Comparison of ENCODE assay signal across 10 cellular contexts in the genomic region with DNA sequence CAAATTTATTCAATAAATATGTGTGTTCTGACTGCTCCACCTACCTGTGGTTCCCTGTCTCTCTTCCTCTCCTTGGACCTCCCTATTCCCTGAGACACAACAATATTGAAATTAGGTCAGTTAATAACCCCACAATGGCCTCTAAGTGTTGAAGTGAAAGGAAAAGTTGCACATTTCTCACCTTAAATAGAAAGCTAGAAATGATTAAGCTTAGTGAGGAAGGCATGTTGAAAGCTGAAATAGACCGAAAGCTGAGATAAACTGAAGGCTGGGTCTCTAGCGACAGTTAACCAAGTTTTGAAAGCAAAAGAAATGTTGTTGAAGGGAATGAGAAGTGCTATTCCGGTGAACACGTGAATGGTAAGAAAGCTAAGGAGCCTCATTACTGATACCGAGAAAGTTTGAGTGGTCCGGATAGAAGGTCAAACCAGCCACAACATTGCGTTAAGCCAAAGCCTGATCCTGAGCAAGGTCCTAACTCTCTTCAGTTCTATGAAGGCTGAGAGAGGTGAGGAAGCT. TPM values are rescaled to one million over a fixed set of nuclear protein-coding genes. Genes with fewer than 3 reads are reported as not detected.
DNase-seq lines count a peak whose midpoint lies in the region; ATAC-seq and TF ChIP-seq lines count a peak whose summit lies in the region.
"Had no signal": no experiment of that assay in that cellular context is flagged by ENCODE, and none has a peak within 500 bp of the region (broad histone marks: within the 10 kb centered on the region; RNA-seq: fewer than 3 reads in every experiment).

No MANE protein-coding gene starts in this region.

- no peak overlapping the region for H2AK5ac ChIP-seq in mesendoderm (ENCODE audit: low read length)

- in situ Hi-C loops in gastrocnemius medialis (cut with MboI; ENCODE audit: low sequenced_read_pairs in 4 of 4): no loop called here

- no peak overlapping the region for H2BK5ac ChIP-seq in mesendoderm (ENCODE audit: low read length)

- H3K4me1 Mint-ChIP-seq in activated naive CD8-positive, alpha-beta T cell (ENCODE audit: low read depth): peaks cover 7% of the 10 kb centered on the region

- H3K4me1 ChIP-seq in gastrocnemius medialis (no peaks in the 10 kb centered on the region), mesendoderm (ENCODE audit: control insufficient read depth, low read depth, low read length) (no peaks in the 10 kb centered on the region)

- no peak overlapping the region for H2BK15ac ChIP-seq in mesendoderm (replicated peaks; ENCODE audit: low read depth)

- no peak overlapping the region for H3K4me2 ChIP-seq in mesendoderm (ENCODE audit: low read length)

- H3K79me2 ChIP-seq in mesendoderm (ENCODE audit: control insufficient read depth, insufficient read depth, low read length): peaks cover 13% of the 10 kb centered on the region

- intact Hi-C loops in gastrocnemius medialis (cut with DNase I; ENCODE audit: low total_unique reads): no loop called here

- peaks cover 6% of the 10 kb centered on the region for H3K79me1 ChIP-seq in mesendoderm (ENCODE audit: low read length)

- H3K27me3 ChIP-seq in gastrocnemius medialis (no peaks in the 10 kb centered on the region), mesendoderm (ENCODE audit: insufficient read depth, low read length, poor library complexity) (no peaks in the 10 kb centered on the region)
- H3K27me3 ChIP-seq: brain microvascular endothelial cell had no signal

- no peak overlapping the region for H3K4ac ChIP-seq in mesendoderm (ENCODE audit: low read depth, low read length)

- H3K27ac Mint-ChIP-seq in activated naive CD8-positive, alpha-beta T cell: peak overlapping the region; percentile 19

- no peaks in the 10 kb centered on the region for H3K36me3 Mint-ChIP-seq in activated naive CD8-positive, alpha-beta T cell

- WGBS in mesendoderm (ENCODE audit: extremely low coverage, insufficient coverage, low lambda C conversion rate): no CpG with 5 or more reads among the region's 7 CpGs

- H3K9me3 Mint-ChIP-seq in activated naive CD8-positive, alpha-beta T cell (ENCODE audit: low read depth): no peaks in the 10 kb centered on the region

- H3K4me3 ChIP-seq in gastrocnemius medialis (no peak overlapping the region), mesendoderm (ENCODE audit: low read length) (no peak overlapping the region)

- no peak overlapping the region for H3K4me3 Mint-ChIP-seq in activated naive CD8-positive, alpha-beta T cell

- H3K27me3 Mint-ChIP-seq in activated naive CD8-positive, alpha-beta T cell: no peaks in the 10 kb centered on the region

- H4K5ac ChIP-seq in mesendoderm (ENCODE audit: low read length): no peak overlapping the region

- H3K18ac ChIP-seq in mesendoderm (ENCODE audit: low read length): no peak overlapping the region

- no peak overlapping the region for H3K27ac ChIP-seq in gastrocnemius medialis
- H3K27ac ChIP-seq in mesendoderm (ENCODE audit: low read depth, low read length): no peak overlapping the region
- H3K27ac ChIP-seq: brain microvascular endothelial cell had no signal

- H3K36me3 ChIP-seq in gastrocnemius medialis (no peaks in the 10 kb centered on the region), mesendoderm (ENCODE audit: control insufficient read depth, insufficient read depth, low read length) (no peaks in the 10 kb centered on the region)
- H3K36me3 ChIP-seq: brain microvascular endothelial cell had no signal

- H4K8ac ChIP-seq in mesendoderm (ENCODE audit: low read depth, low read length): no peak overlapping the region

- DNase-seq in DMS153 treated with DMSO at 0.1 percent for 48 hours (lab: John Stamatoyannopoulos, UW; ENCODE audit: unreplicated experiment) (no peak), gastrocnemius medialis (no peak), AG08395 (ENCODE audit: low spot score) (no peak), mesendoderm (no peak)
- DNase-seq: brain microvascular endothelial cell, DND-41 had no signal

- ATAC-seq in GM18499 (IDR thresholded peaks at IDR 0.05; ENCODE audit: insufficient read depth, unreplicated experiment) (peak; percentile 94), GM19452 (IDR thresholded peaks at IDR 0.05; ENCODE audit: unreplicated experiment) (peak; percentile 98), HG03025 (IDR thresholded peaks at IDR 0.05; ENCODE audit: low FRiP score, unreplicated experiment) (peak; percentile 94), gastrocnemius medialis (no peak)

- TF ChIP-seq POLR2A in gastrocnemius medialis (IDR thresholded peaks at IDR 0.05): no peak

- no peak overlapping the region for H3K56ac ChIP-seq in mesendoderm (ENCODE audit: low read length)

- no peaks in the 10 kb centered on the region for H3K9me3 ChIP-seq in gastrocnemius medialis

- H3K23ac ChIP-seq in mesendoderm (ENCODE audit: low read length): no peak overlapping the region

- TF ChIP-seq CTCF in gastrocnemius medialis (IDR thresholded peaks at IDR 0.05 in 4 of 5, conservative IDR thresholded peaks at IDR 0.05 in 1 of 5): no peak

- H3K9ac ChIP-seq in mesendoderm (ENCODE audit: low read length): no peak overlapping the region

- H2BK120ac ChIP-seq in mesendoderm (ENCODE audit: low read depth, low read length): no peak overlapping the region

RNA-seq across cellular contexts. Expression of a gene that starts 34.1 kb away (rescaled TPM):
- 1 to 10 TPM; 2.3 to 8.4 (median 2.8) TPM for total RNA-seq in gastrocnemius medialis
- 14.8 TPM for polyA plus RNA-seq in mesendoderm (2013, experiment 1 of 2)
- 14.6 TPM for polyA plus RNA-seq in mesendoderm (2013, experiment 2 of 2)

Comparison
In these comparisons a context has a peak if more than half of its experiments do, and no peak if none do; other contexts are left out.
1. ATAC-seq: peak in GM18499 (single experiment), GM19452 (single experiment) and HG03025 (single experiment); none in gastrocnemius medialis (0 of 2).